ENCODE assay signal across 22 cellular contexts in the genomic region with DNA sequence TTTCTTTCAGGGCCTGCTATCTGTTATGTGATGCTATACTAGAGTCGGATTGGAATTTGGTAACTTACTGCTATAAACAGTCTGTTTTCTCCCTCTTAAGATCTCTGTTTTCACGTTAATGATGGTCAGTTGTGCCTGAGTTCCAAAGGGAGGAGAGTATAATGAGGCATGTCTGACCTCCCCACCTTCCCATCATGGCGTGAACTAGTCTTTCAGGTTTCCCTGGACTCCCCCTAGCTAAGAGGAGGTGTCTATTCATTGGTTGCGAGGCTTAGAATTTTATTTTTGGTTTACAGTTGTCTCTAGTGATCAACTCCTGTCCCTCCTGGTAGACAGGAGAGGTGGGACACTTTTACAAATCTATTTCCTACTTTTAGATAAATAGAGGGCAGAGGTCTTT. TPM values are rescaled to one million over a fixed set of nuclear protein-coding genes. Genes with fewer than 3 reads are reported as not detected.
DNase-seq lines count a peak whose midpoint lies in the region; ATAC-seq and TF ChIP-seq lines count a peak whose summit lies in the region.
"Had no signal": no experiment of that assay in that cellular context is flagged by ENCODE, and none has a peak within 500 bp of the region (broad histone marks: within the 10 kb centered on the region; RNA-seq: fewer than 3 reads in every experiment).

No MANE protein-coding gene starts in this region.

- DNase-seq in ELF-1 (ENCODE audit: low read depth, low spot score): peak; percentile 23
- DNase-seq in GM23338 (ENCODE audit: low spot score): peak; percentile 14
- DNase-seq in esophagus muscularis mucosa (ENCODE audit: extremely low spot score): peak; percentile 74
- no peak for DNase-seq in stimulated activated effector memory CD8-positive, alpha-beta T cell treated with anti-CD3 and anti-CD28 coated beads, Interleukin-12 subunit alpha, Interleukin-12 subunit beta, amount 100 ng/mL, for 72 hours (ENCODE audit: low spot score in 2 of 2)
- no peak for DNase-seq in PC-9
- no peak for DNase-seq in DMS53 treated with DMSO at 0.1 percent for 48 hours (lab: John Stamatoyannopoulos, UW; ENCODE audit: unreplicated experiment)
- no peak for DNase-seq in midbrain (lab: John Stamatoyannopoulos, UW)
- DNase-seq: 8988T; ACHN; BE2C; C1 segment of cervical spinal cord; CD4-positive, alpha-beta memory T cell; CD4-positive, CD25-positive, alpha-beta regulatory T cell; CD8-positive, alpha-beta memory T cell; COR-L47; DMS 273 treated with DMSO at 0.1 percent for 48 hours; DMS153; DMS53; DMS79 treated with DMSO at 0.1 percent for 48 hours; GDM1 had no signal

- no peaks in the 10 kb centered on the region; the same call in 1 of the 2 replicates for H3K4me1 ChIP-seq in GM23338 (ENCODE audit: insufficient read depth)
- no peaks in the 10 kb centered on the region for H3K4me1 ChIP-seq in esophagus muscularis mucosa
- H3K4me1 ChIP-seq in PC-9 (replicated peaks; ENCODE audit: insufficient read depth): no peaks in the 10 kb centered on the region
- H3K4me1 ChIP-seq: BE2C, BLaER1 had no signal

- intact Hi-C loops in esophagus muscularis mucosa (cut with DNase I) (no loop called here), PC-9 (cut with micrococcal nuclease; ENCODE audit: unreplicated experiment) (no loop called here)

- no peak overlapping the region for H3K4me2 ChIP-seq in GM23338
- no peak overlapping the region for H3K4me2 ChIP-seq in PC-9
- H3K4me2 ChIP-seq: BLaER1 had no signal

- H3K9me3 Mint-ChIP-seq in GM23338: no peaks in the 10 kb centered on the region
- no peaks in the 10 kb centered on the region for H3K9me3 Mint-ChIP-seq in stimulated activated effector memory CD8-positive, alpha-beta T cell treated with anti-CD3 and anti-CD28 coated beads, Interleukin-12 subunit alpha, Interleukin-12 subunit beta, amount 100 ng/mL, for 72 hours
- H3K9me3 Mint-ChIP-seq: CD8-positive, alpha-beta memory T cell had no signal

- no peak for TF ChIP-seq EP300 in esophagus muscularis mucosa (IDR thresholded peaks at IDR 0.05)

- no peaks in the 10 kb centered on the region for H3K36me3 ChIP-seq in GM23338 (ENCODE audit: insufficient read depth)
- no peaks in the 10 kb centered on the region for H3K36me3 ChIP-seq in esophagus muscularis mucosa
- H3K36me3 ChIP-seq in PC-9 (ENCODE audit: low read depth): no peaks in the 10 kb centered on the region
- H3K36me3 ChIP-seq: BE2C, BLaER1 had no signal

- no peak overlapping the region for H2AFZ ChIP-seq in GM23338
- H2AFZ ChIP-seq in PC-9: no peak overlapping the region

- H3K9me2 ChIP-seq in GM23338 (ENCODE audit: insufficient read depth): no peaks in the 10 kb centered on the region; the same call in 1 of the 2 replicates
- H3K9me2 ChIP-seq in PC-9 (ENCODE audit: insufficient read depth): no peaks in the 10 kb centered on the region

- TF ChIP-seq CTCF in GM23338 (conservative IDR thresholded peaks at IDR 0.05; ENCODE audit: low read depth in 2 of 2) (no peak), esophagus muscularis mucosa (IDR thresholded peaks at IDR 0.05) (no peak), PC-9 (conservative IDR thresholded peaks at IDR 0.05) (no peak)

- peaks cover 7% of the 10 kb centered on the region; the same call in 2 of the 3 replicates for H3K4me1 Mint-ChIP-seq in GM23338
- H3K4me1 Mint-ChIP-seq in stimulated activated effector memory CD8-positive, alpha-beta T cell treated with anti-CD3 and anti-CD28 coated beads, Interleukin-12 subunit alpha, Interleukin-12 subunit beta, amount 100 ng/mL, for 72 hours: no peaks in the 10 kb centered on the region
- H3K4me1 Mint-ChIP-seq: CD14-positive monocyte; CD4-positive, alpha-beta memory T cell; CD4-positive, CD25-positive, alpha-beta regulatory T cell; CD8-positive, alpha-beta memory T cell had no signal

- H3K4me3 Mint-ChIP-seq in GM23338: no peak overlapping the region
- H3K4me3 Mint-ChIP-seq in stimulated activated effector memory CD8-positive, alpha-beta T cell treated with anti-CD3 and anti-CD28 coated beads, Interleukin-12 subunit alpha, Interleukin-12 subunit beta, amount 100 ng/mL, for 72 hours: no peak overlapping the region
- H3K4me3 Mint-ChIP-seq: CD14-positive monocyte; CD4-positive, alpha-beta memory T cell; CD4-positive, CD25-positive, alpha-beta regulatory T cell; CD8-positive, alpha-beta memory T cell had no signal

- H3K27me3 ChIP-seq in GM23338 (ENCODE audit: insufficient read depth) (no peaks in the 10 kb centered on the region), esophagus muscularis mucosa (no peaks in the 10 kb centered on the region), PC-9 (ENCODE audit: insufficient read depth, low read depth) (peaks cover 33% of the 10 kb centered on the region)
- H3K27me3 ChIP-seq: BE2C, BLaER1 had no signal

- H3K4me3 ChIP-seq in GM23338 (no peak overlapping the region), esophagus muscularis mucosa (no peak overlapping the region), PC-9 (no peak overlapping the region)
- H3K4me3 ChIP-seq: BLaER1 had no signal

- no peaks in the 10 kb centered on the region for H3K36me3 Mint-ChIP-seq in GM23338 (ENCODE audit: low read depth)
- no peaks in the 10 kb centered on the region for H3K36me3 Mint-ChIP-seq in stimulated activated effector memory CD8-positive, alpha-beta T cell treated with anti-CD3 and anti-CD28 coated beads, Interleukin-12 subunit alpha, Interleukin-12 subunit beta, amount 100 ng/mL, for 72 hours
- H3K36me3 Mint-ChIP-seq: CD14-positive monocyte; CD4-positive, alpha-beta memory T cell; CD4-positive, CD25-positive, alpha-beta regulatory T cell; CD8-positive, alpha-beta memory T cell had no signal

- TF ChIP-seq POLR2A in esophagus muscularis mucosa (IDR thresholded peaks at IDR 0.05; ENCODE audit: low read depth): no peak

- CTCF ChIA-PET in PC-9 (lab: Charles Lee): no interaction called here

- WGBS in esophagus muscularis mucosa: 85% methylated on average over 4 of the region's 4 CpGs

- H3K79me2 ChIP-seq in GM23338 (replicated peaks; ENCODE audit: insufficient read depth) (no peaks in the 10 kb centered on the region), PC-9 (ENCODE audit: low read depth) (no peaks in the 10 kb centered on the region)

- no TSS peak for BruUV-seq in PC-9 (replicated peaks; lab: Mats Ljungman, UMichigan)

- H3K9me3 ChIP-seq in esophagus muscularis mucosa (no peaks in the 10 kb centered on the region), PC-9 (ENCODE audit: insufficient read depth, low read depth) (no peaks in the 10 kb centered on the region)
- H3K9me3 ChIP-seq: BE2C, BLaER1 had no signal

- H3K27ac ChIP-seq in GM23338 (ENCODE audit: low read depth): no peak overlapping the region
- no peak overlapping the region for H3K27ac ChIP-seq in esophagus muscularis mucosa (replicated peaks in 1 of 4)
- H3K27ac ChIP-seq in PC-9: no peak overlapping the region
- H3K27ac ChIP-seq: BLaER1 had no signal

- no peaks in the 10 kb centered on the region for H4K20me1 ChIP-seq in GM23338 (replicated peaks; ENCODE audit: insufficient read depth)
- H4K20me1 ChIP-seq in PC-9 (ENCODE audit: insufficient read depth): no peaks in the 10 kb centered on the region
- H4K20me1 ChIP-seq: BLaER1 had no signal

- H3F3A ChIP-seq in GM23338 (replicated peaks; ENCODE audit: low read depth): no peaks in the 10 kb centered on the region
- H3F3A ChIP-seq in PC-9 (ENCODE audit: insufficient read depth, low read depth): no peaks in the 10 kb centered on the region

- no peak; the same call in 2 of the 3 replicates for ATAC-seq in GM23338
- no peak for ATAC-seq in stimulated activated effector memory CD8-positive, alpha-beta T cell treated with anti-CD3 and anti-CD28 coated beads, Interleukin-12 subunit alpha, Interleukin-12 subunit beta, amount 100 ng/mL, for 72 hours

- POLR2A ChIA-PET in PC-9 (lab: Charles Lee; ENCODE audit: unreplicated experiment): no interaction called here

- peaks cover 5% of the 10 kb centered on the region for H3K27me3 Mint-ChIP-seq in GM23338 (ENCODE audit: insufficient read depth, low read depth, poor library complexity)

- no peak overlapping the region for H3K27ac Mint-ChIP-seq in GM23338
- H3K27ac Mint-ChIP-seq in stimulated activated effector memory CD8-positive, alpha-beta T cell treated with anti-CD3 and anti-CD28 coated beads, Interleukin-12 subunit alpha, Interleukin-12 subunit beta, amount 100 ng/mL, for 72 hours: peak overlapping the region; percentile 23
- H3K27ac Mint-ChIP-seq: CD14-positive monocyte had no signal

TF ChIP-seq in GM23338, 12 proteins besides CTCF, POLR2A, EP300 and RAD21 (continues in another document):
- TF ChIP-seq ZNF331 (CRISPR knock-in tag; IDR thresholded peaks at IDR 0.05; ENCODE audit: low read depth): no peak
- no peak for TF ChIP-seq CREB1 (CRISPR knock-in tag; IDR thresholded peaks at IDR 0.05; ENCODE audit: low read depth)
- no peak for TF ChIP-seq STAT1 (IDR thresholded peaks at IDR 0.05; ENCODE audit: unreplicated experiment)
- no peak for TF ChIP-seq EZH2 (IDR thresholded peaks at IDR 0.05; ENCODE audit: low read depth, unreplicated experiment)
- TF ChIP-seq ZNF114 (CRISPR knock-in tag; IDR thresholded peaks at IDR 0.05): no peak
- TF ChIP-seq, protein P1, sequence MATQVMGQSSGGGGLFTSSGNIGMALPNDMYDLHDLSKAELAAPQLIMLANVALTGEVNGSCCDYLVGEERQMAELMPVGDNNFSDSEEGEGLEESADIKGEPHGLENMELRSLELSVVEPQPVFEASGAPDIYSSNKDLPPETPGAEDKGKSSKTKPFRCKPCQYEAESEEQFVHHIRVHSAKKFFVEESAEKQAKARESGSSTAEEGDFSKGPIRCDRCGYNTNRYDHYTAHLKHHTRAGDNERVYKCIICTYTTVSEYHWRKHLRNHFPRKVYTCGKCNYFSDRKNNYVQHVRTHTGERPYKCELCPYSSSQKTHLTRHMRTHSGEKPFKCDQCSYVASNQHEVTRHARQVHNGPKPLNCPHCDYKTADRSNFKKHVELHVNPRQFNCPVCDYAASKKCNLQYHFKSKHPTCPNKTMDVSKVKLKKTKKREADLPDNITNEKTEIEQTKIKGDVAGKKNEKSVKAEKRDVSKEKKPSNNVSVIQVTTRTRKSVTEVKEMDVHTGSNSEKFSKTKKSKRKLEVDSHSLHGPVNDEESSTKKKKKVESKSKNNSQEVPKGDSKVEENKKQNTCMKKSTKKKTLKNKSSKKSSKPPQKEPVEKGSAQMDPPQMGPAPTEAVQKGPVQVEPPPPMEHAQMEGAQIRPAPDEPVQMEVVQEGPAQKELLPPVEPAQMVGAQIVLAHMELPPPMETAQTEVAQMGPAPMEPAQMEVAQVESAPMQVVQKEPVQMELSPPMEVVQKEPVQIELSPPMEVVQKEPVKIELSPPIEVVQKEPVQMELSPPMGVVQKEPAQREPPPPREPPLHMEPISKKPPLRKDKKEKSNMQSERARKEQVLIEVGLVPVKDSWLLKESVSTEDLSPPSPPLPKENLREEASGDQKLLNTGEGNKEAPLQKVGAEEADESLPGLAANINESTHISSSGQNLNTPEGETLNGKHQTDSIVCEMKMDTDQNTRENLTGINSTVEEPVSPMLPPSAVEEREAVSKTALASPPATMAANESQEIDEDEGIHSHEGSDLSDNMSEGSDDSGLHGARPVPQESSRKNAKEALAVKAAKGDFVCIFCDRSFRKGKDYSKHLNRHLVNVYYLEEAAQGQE (IDR thresholded peaks at IDR 0.05; ENCODE audit: unreplicated experiment): no peak

RNA-seq across cellular contexts. Expression of a gene that starts 27.8 kb away (rescaled TPM):
- 20.1 TPM in 2 replicates for total RNA-seq in GM23338 (2014; rRNA removed; shearing (Covaris generic))
- 8.9 and 9.3 TPM in 2 replicates for polyA plus RNA-seq in GM23338 (2016; fragmentation: Nextera tagmentation; extraction: Ambion mirVana)
- total RNA-seq in esophagus muscularis mucosa (10 to 100 TPM in 1 of 4 donors, 1 to 10 TPM in 3; 4.5 to 12.5 (median 9.4) TPM), PC-9 (2021) (7.8 and 11.1 TPM in 2 replicates)

Comparison
In these comparisons a context has a peak if more than half of its experiments do, and no peak if none do; other contexts are left out.
1. DNase-seq: peak in ELF-1 (single experiment), GM23338 (single experiment) and esophagus muscularis mucosa (single experiment); none in stimulated activated effector memory CD8-positive, alpha-beta T cell treated with anti-CD3 and anti-CD28 coated beads, Interleukin-12 subunit alpha, Interleukin-12 subunit beta, amount 100 ng/mL, for 72 hours (0 of 2), PC-9 (0 of 2), DMS53 treated with DMSO at 0.1 percent for 48 hours (single experiment) and midbrain (single experiment).